16 cellular contexts compared by ENCODE assay signal in the genomic region with DNA sequence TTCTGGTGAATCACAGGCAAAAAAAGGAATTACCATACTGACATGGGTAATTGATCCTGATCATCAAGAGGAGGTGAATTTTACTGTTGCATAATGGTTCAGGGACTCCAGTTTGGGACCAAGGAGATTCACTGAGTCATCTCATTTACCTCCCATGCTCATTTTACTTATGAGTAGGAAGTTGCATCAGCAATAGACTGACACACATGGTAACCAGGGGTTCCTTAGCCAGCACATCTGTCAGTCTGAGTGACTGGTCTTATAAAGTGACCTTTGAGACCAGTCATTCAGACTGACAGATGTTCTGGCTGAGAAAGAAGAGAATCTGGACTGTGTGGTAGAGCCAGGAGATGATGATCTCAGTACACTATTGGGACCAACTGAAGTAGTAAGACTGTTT.
DNase-seq lines count a peak whose midpoint lies in the region; ATAC-seq and TF ChIP-seq lines count a peak whose summit lies in the region.
"Had no signal": no experiment of that assay in that cellular context is flagged by ENCODE, and none has a peak within 500 bp of the region (broad histone marks: within the 10 kb centered on the region; RNA-seq: fewer than 3 reads in every experiment).

No MANE protein-coding gene starts in this region.

- peak; percentile 58 to 59 for ATAC-seq in natural killer cell treated with Interleukin-12 subunit alpha and Interleukin-12 subunit beta and Interleukin-15 and Interleukin-18, amount 100 ng/mL, for 72 hours
- ATAC-seq in natural killer cell (no peak), GM21717 (IDR thresholded peaks at IDR 0.05; ENCODE audit: unreplicated experiment) (no peak)
- ATAC-seq: T-helper 17 cell had no signal

- H3K27me3 Mint-ChIP-seq in natural killer cell treated with Interleukin-12 subunit alpha and Interleukin-12 subunit beta and Interleukin-15 and Interleukin-18, amount 100 ng/mL, for 72 hours, result peaks cover 0 to 5% of the 10 kb centered on the region in 2 donors
- H3K27me3 Mint-ChIP-seq in natural killer cell (ENCODE audit: low read depth in 2 of 2), result peaks cover 0 to 4% of the 10 kb centered on the region in 2 donors

- TF ChIP-seq CTCF in natural killer cell (IDR thresholded peaks at IDR 0.05) (no peak), foreskin fibroblast (IDR thresholded peaks at IDR 0.05; ENCODE audit: low read depth, low read length) (no peak)

- H3K27ac Mint-ChIP-seq in natural killer cell treated with Interleukin-12 subunit alpha and Interleukin-12 subunit beta and Interleukin-15 and Interleukin-18, amount 100 ng/mL, for 72 hours, result no peak overlapping the region
- no peak overlapping the region for H3K27ac Mint-ChIP-seq in natural killer cell
- H3K27ac Mint-ChIP-seq: T-helper 17 cell had no signal

- intact Hi-C loops in natural killer cell (cut with micrococcal nuclease), result no loop called here

- no peak for DNase-seq in natural killer cell treated with Interleukin-12 subunit alpha and Interleukin-12 subunit beta and Interleukin-15 and Interleukin-18, amount 100 ng/mL, for 72 hours (ENCODE audit: low spot score)
- DNase-seq in natural killer cell (no peak), SW480 (ENCODE audit: low spot score) (peak; percentile 8), foreskin fibroblast (peak; percentile 67 to 81), ureter (ENCODE audit: low spot score) (no peak), NCI-H2107 (lab: John Stamatoyannopoulos, UW) (no peak)
- no peak for DNase-seq in stimulated activated CD4-positive, alpha-beta T cell treated with anti-CD3 and anti-CD28 coated beads, Interleukin-15, amount 100 ng/mL, for 24 hours
- DNase-seq: activated T-cell treated with anti-CD3 and anti-CD28 coated beads, Interleukin-2, amount 50 U/mL, for 1 hour; cortex of kidney; KBM-7; NCI-H748 treated with DMSO at 0.1 percent for 48 hours; occipital lobe; Right ventricle myocardium superior; T-helper 17 cell had no signal

- peaks cover 6% of the 10 kb centered on the region for H3K9me3 Mint-ChIP-seq in natural killer cell treated with Interleukin-12 subunit alpha and Interleukin-12 subunit beta and Interleukin-15 and Interleukin-18, amount 100 ng/mL, for 72 hours
- no peaks in the 10 kb centered on the region for H3K9me3 Mint-ChIP-seq in natural killer cell

- H3K4me3 ChIP-seq in foreskin fibroblast (ENCODE audit: low read depth in 1 of 2, low read length in 2 of 2), result no peak overlapping the region
- H3K4me3 ChIP-seq: HAP-1 had no signal

- H3K4me1 Mint-ChIP-seq in natural killer cell treated with Interleukin-12 subunit alpha and Interleukin-12 subunit beta and Interleukin-15 and Interleukin-18, amount 100 ng/mL, for 72 hours (ENCODE audit: low read depth in 2 of 2), result no peaks in the 10 kb centered on the region
- no peaks in the 10 kb centered on the region for H3K4me1 Mint-ChIP-seq in natural killer cell
- H3K4me1 Mint-ChIP-seq: T-helper 17 cell had no signal

- no peaks in the 10 kb centered on the region for H3K36me3 Mint-ChIP-seq in natural killer cell treated with Interleukin-12 subunit alpha and Interleukin-12 subunit beta and Interleukin-15 and Interleukin-18, amount 100 ng/mL, for 72 hours
- H3K36me3 Mint-ChIP-seq in natural killer cell, result no peaks in the 10 kb centered on the region

- H3K4me3 Mint-ChIP-seq in natural killer cell treated with Interleukin-12 subunit alpha and Interleukin-12 subunit beta and Interleukin-15 and Interleukin-18, amount 100 ng/mL, for 72 hours, result no peak overlapping the region
- no peak overlapping the region for H3K4me3 Mint-ChIP-seq in natural killer cell
- H3K4me3 Mint-ChIP-seq: T-helper 17 cell had no signal

Comparison
In these comparisons a context has a peak if more than half of its experiments do, and no peak if none do; other contexts are left out.
1. ATAC-seq: peak in natural killer cell treated with Interleukin-12 subunit alpha and Interleukin-12 subunit beta and Interleukin-15 and Interleukin-18, amount 100 ng/mL, for 72 hours (2 of 2); none in natural killer cell (0 of 3) and GM21717 (single experiment).
2. DNase-seq: peak in SW480 (single experiment) and foreskin fibroblast (2 of 2); none in natural killer cell treated with Interleukin-12 subunit alpha and Interleukin-12 subunit beta and Interleukin-15 and Interleukin-18, amount 100 ng/mL, for 72 hours (single experiment), natural killer cell (single experiment), ureter (single experiment), stimulated activated CD4-positive, alpha-beta T cell treated with anti-CD3 and anti-CD28 coated beads, Interleukin-15, amount 100 ng/mL, for 24 hours (single experiment) and NCI-H2107 (single experiment).